23 cellular contexts compared by ENCODE assay signal in the genomic region with DNA sequence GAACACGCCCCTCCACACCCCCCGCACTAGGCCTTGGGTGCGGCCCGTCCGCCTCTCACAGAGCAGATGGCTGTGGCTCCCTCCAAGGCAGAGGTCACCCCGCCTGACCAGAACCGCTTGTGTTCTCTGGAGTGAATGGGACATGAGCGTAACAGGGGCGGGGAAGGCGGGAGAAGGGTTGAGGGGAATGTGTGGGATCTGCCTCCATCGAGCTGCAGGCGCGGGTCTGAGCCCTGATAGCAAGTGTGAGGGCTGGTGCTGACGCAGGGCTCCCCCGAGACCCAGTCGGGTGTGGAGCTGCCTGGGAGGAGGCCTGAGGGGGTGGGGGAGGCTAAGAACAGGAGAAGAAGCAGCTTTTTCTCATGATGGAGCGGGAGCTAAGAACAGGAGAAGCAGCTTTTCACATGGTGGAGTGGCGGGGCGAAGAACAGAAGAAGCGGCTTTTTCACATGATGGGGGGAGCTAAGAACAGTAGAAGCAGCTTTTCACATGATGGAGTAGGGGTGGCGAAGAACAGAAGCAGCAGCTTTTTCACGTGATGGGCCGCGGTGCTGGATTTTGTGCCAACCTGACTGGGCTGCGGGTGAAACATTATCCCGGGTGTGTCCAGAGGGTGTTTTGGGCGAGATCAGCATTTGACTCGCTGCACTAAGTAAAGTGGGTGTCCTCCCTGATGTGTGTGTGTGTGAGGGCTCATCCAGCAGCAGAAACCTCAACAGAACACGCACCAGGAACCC.
DNase-seq lines count a peak whose midpoint lies in the region; ATAC-seq and TF ChIP-seq lines count a peak whose summit lies in the region.
"Had no signal": no experiment of that assay in that cellular context is flagged by ENCODE, and none has a peak within 500 bp of the region (broad histone marks: within the 10 kb centered on the region; RNA-seq: fewer than 3 reads in every experiment).

No MANE protein-coding gene starts in this region.

- H3K27me3 ChIP-seq in heart right ventricle, result no peaks in the 10 kb centered on the region
- no peaks in the 10 kb centered on the region for H3K27me3 ChIP-seq in testis
- H3K27me3 ChIP-seq: body of pancreas, SJSA1 had no signal

- H3K4me3 Mint-ChIP-seq in nephron progenitor cell, result peak overlapping the region; percentile 56
- H3K4me3 Mint-ChIP-seq: activated naive CD4-positive, alpha-beta T cell treated with anti-CD3 and anti-CD28 coated beads, Interleukin-2, amount 50 U/mL, for 24 hours; B cell; HFFc6 had no signal

- H3K9me3 Mint-ChIP-seq in nephron progenitor cell, result no peaks in the 10 kb centered on the region
- H3K9me3 Mint-ChIP-seq: activated naive CD4-positive, alpha-beta T cell treated with anti-CD3 and anti-CD28 coated beads, Interleukin-2, amount 50 U/mL, for 24 hours had no signal

- peak overlapping the region; percentile 41 for H3K27ac Mint-ChIP-seq in nephron progenitor cell
- H3K27ac Mint-ChIP-seq: activated naive CD4-positive, alpha-beta T cell treated with anti-CD3 and anti-CD28 coated beads, Interleukin-2, amount 50 U/mL, for 24 hours; B cell; HFFc6 had no signal

- intact Hi-C loops in heart right ventricle (cut with DNase I) (no loop called here), testis (cut with DNase I; ENCODE audit: low total_unique reads) (no loop called here)

- no peaks in the 10 kb centered on the region for H3K36me3 Mint-ChIP-seq in nephron progenitor cell (ENCODE audit: low read depth)
- H3K36me3 Mint-ChIP-seq: activated naive CD4-positive, alpha-beta T cell treated with anti-CD3 and anti-CD28 coated beads, Interleukin-2, amount 50 U/mL, for 24 hours had no signal

- H3K27ac ChIP-seq in caudate nucleus (ENCODE audit: low read depth, low read length), result no peak overlapping the region
- peak overlapping the region in 2 of 10 donors; percentile 1 to 34 for H3K27ac ChIP-seq in heart right ventricle
- H3K27ac ChIP-seq in testis, result peak overlapping the region; percentile 61 to 71
- H3K27ac ChIP-seq: body of pancreas, HL-60, SJSA1 had no signal

- ATAC-seq in heart right ventricle (peak; percentile 56 to 87 (median 80)), HG03097 (IDR thresholded peaks at IDR 0.05; ENCODE audit: low FRiP score, unreplicated experiment) (no peak), HG03280 (IDR thresholded peaks at IDR 0.05; ENCODE audit: unreplicated experiment) (no peak)
- ATAC-seq: body of pancreas had no signal

- TF ChIP-seq CTCF in heart right ventricle (IDR thresholded peaks at IDR 0.05) (no peak), nephron progenitor cell (IDR thresholded peaks at IDR 0.05) (no peak), testis (IDR thresholded peaks at IDR 0.05) (no peak)

- 67 to 73% methylated on average over 29 of the region's 29 CpGs for WGBS in heart right ventricle, 2 donors
- 13 to 16% methylated on average over 28 to 29 of the region's 29 CpGs for WGBS in testis, 2 donors

- TF ChIP-seq POLR2A in testis (IDR thresholded peaks at IDR 0.05), result no peak

- H3K9me3 ChIP-seq in heart right ventricle (no peaks in the 10 kb centered on the region), testis (no peaks in the 10 kb centered on the region)
- H3K9me3 ChIP-seq: body of pancreas, esophagus squamous epithelium, SJSA1 had no signal

- H3K27me3 Mint-ChIP-seq in nephron progenitor cell (ENCODE audit: low read depth, poor library complexity), result peaks cover 9% of the 10 kb centered on the region

- H3K4me1 Mint-ChIP-seq in nephron progenitor cell, result peaks cover 52% of the 10 kb centered on the region
- H3K4me1 Mint-ChIP-seq: activated naive CD4-positive, alpha-beta T cell treated with anti-CD3 and anti-CD28 coated beads, Interleukin-2, amount 50 U/mL, for 24 hours; B cell had no signal

- H3K4me3 ChIP-seq in heart right ventricle (no peak overlapping the region), testis (peak overlapping the region in 1 of 2 donors; percentile 11)
- H3K4me3 ChIP-seq: body of pancreas, esophagus squamous epithelium, lung, SJSA1 had no signal

- DNase-seq in caudate nucleus (lab: John Stamatoyannopoulos, UW) (peak in 32 of 61 donors; percentile 16 to 78 (median 40)), heart right ventricle (peak; percentile 51 to 58), nephron progenitor cell (peak; percentile 37), testis (peak; percentile 91), NCI-H526 treated with DMSO at 0.1 percent for 48 hours (lab: John Stamatoyannopoulos, UW) (no peak)
- DNase-seq: activated CD4-positive, alpha-beta T cell treated with anti-CD3 and anti-CD28 coated beads, Interleukin-2, amount 50 U/mL, for 1 hour; activated T-cell treated with anti-CD3 and anti-CD28 coated beads for 4 hours; DMS 273 treated with DMSO at 0.1 percent for 48 hours; esophagus squamous epithelium; HFFc6; KBM-7; NCI-H1092; NCI-H226; stimulated activated naive CD4-positive, alpha-beta T cell treated with Interleukin-2 at 50 U/mL for 16 hours; T-helper 9 cell had no signal

- H3K36me3 ChIP-seq in heart right ventricle, result no peaks in the 10 kb centered on the region
- H3K36me3 ChIP-seq in testis (ENCODE audit: low read depth, missing control alignments), result no peaks in the 10 kb centered on the region
- H3K36me3 ChIP-seq: esophagus squamous epithelium, SJSA1 had no signal

- H3K4me1 ChIP-seq in heart right ventricle, result peaks cover 3 to 32% (median 18%) of the 10 kb centered on the region in 9 donors
- peaks cover 29% of the 10 kb centered on the region for H3K4me1 ChIP-seq in testis
- H3K4me1 ChIP-seq: body of pancreas had no signal

Comparison
In these comparisons a context has a peak if more than half of its experiments do, and no peak if none do; other contexts are left out.
1. ATAC-seq: peak in heart right ventricle (8 of 8); none in HG03097 (single experiment) and HG03280 (single experiment).